In the genomic region with DNA sequence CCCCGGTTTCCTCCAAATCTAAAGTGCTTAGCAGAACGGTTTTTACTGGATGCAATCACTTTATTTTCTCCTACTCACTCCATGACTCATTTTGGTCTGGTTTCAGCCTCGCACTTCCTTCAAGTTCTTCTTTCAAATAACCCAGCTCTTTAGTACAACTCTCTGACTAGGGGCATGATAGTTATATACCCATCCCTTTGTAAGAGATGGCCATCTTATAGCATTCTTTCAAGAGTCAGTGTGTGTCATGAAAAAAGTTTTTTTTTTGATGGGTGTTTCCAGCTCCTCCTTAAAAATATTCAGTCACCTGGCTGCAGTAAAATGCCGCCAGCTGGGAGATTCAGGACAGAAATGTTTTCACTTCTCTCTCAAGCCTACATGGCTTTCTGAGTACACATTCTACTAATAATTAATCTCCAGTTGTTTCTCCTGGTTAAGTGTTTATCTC, we compare ENCODE assay signal across 14 cellular contexts.
DNase-seq lines count a peak whose midpoint lies in the region; ATAC-seq and TF ChIP-seq lines count a peak whose summit lies in the region.
"Had no signal": no experiment of that assay in that cellular context is flagged by ENCODE, and none has a peak within 500 bp of the region (broad histone marks: within the 10 kb centered on the region; RNA-seq: fewer than 3 reads in every experiment).

No MANE protein-coding gene starts in this region.

- intact Hi-C loops in Calu3 (cut with micrococcal nuclease; ENCODE audit: unreplicated experiment): loop anchor here (5.0 kb wide), 1 partner anchor 59 kb away; no protein-coding TSS in a partner anchor
- intact Hi-C loops in naive thymus-derived CD4-positive, alpha-beta T cell (cut with micrococcal nuclease): no loop called here

- H3K4me3 ChIP-seq in fibroblast of pulmonary artery (replicated peaks; ENCODE audit: low read depth, low read length): no peak overlapping the region
- H3K4me3 ChIP-seq in naive thymus-derived CD4-positive, alpha-beta T cell (ENCODE audit: low read length): no peak overlapping the region
- H3K4me3 ChIP-seq: GM12878 had no signal

- H3K4me1 ChIP-seq in naive thymus-derived CD4-positive, alpha-beta T cell (ENCODE audit: control insufficient read depth in 2 of 2, insufficient read depth in 2 of 2, low read length in 2 of 2): no peaks in the 10 kb centered on the region

- DNase-seq in Calu3 (peak; percentile 4), RKO (ENCODE audit: low spot score) (peak; percentile 5), fibroblast of pulmonary artery (ENCODE audit: low read depth) (peak; percentile 77), GM13977 (ENCODE audit: low spot score) (no peak)
- DNase-seq in naive thymus-derived CD4-positive, alpha-beta T cell: no peak
- DNase-seq in activated naive CD4-positive, alpha-beta T cell treated with anti-CD3 and anti-CD28 coated beads, Interleukin-2, amount 50 U/mL, for 16 hours: no peak
- DNase-seq: activated T-cell treated with anti-CD3 and anti-CD28 coated beads, Interleukin-2, amount 50 U/mL, for 1 hour; C1 segment of cervical spinal cord; KG1; NCI-H510A treated with DMSO at 0.1 percent for 48 hours; T-helper 17 cell had no signal

- no peak overlapping the region for H3K27ac ChIP-seq in naive thymus-derived CD4-positive, alpha-beta T cell (ENCODE audit: low read depth, low read length)

- H3K9me3 ChIP-seq in naive thymus-derived CD4-positive, alpha-beta T cell (ENCODE audit: control insufficient read depth in 2 of 3, low read length in 3 of 3): peaks cover 0 to 6% (median 0%) of the 10 kb centered on the region in 3 experiments

- peak overlapping the region; percentile 59 for H3K4me3 Mint-ChIP-seq in Calu3 (ENCODE audit: low read depth, unreplicated experiment)
- H3K4me3 Mint-ChIP-seq in naive thymus-derived CD4-positive, alpha-beta T cell: no peak overlapping the region
- H3K4me3 Mint-ChIP-seq: T-helper 17 cell had no signal

- POLR2A ChIA-PET in naive thymus-derived CD4-positive, alpha-beta T cell (lab: Charles Lee): no interaction called here

- no TSS peak for BruUV-seq in Calu3 (replicated peaks; lab: Mats Ljungman, UMichigan)

- H3K4me1 Mint-ChIP-seq in Calu3 (ENCODE audit: low read depth, unreplicated experiment): peaks cover 15% of the 10 kb centered on the region
- peaks cover 0 to 3% (median 0%) of the 10 kb centered on the region in 7 donors for H3K4me1 Mint-ChIP-seq in naive thymus-derived CD4-positive, alpha-beta T cell
- H3K4me1 Mint-ChIP-seq: T-helper 17 cell had no signal

- no peaks in the 10 kb centered on the region for H3K27me3 Mint-ChIP-seq in Calu3 (ENCODE audit: unreplicated experiment)
- H3K27me3 Mint-ChIP-seq in naive thymus-derived CD4-positive, alpha-beta T cell: no peaks in the 10 kb centered on the region
- H3K27me3 Mint-ChIP-seq: T-helper 17 cell had no signal

- peak overlapping the region; percentile 87 for H3K27ac Mint-ChIP-seq in Calu3 (ENCODE audit: unreplicated experiment)
- H3K27ac Mint-ChIP-seq in naive thymus-derived CD4-positive, alpha-beta T cell: no peak overlapping the region
- H3K27ac Mint-ChIP-seq: T-helper 17 cell had no signal

- CTCF ChIA-PET in Calu3 (lab: Charles Lee): interaction anchor here (1.0 to 1.3 kb wide), 3 partner anchors 9 to 139 kb away, joined by 3 to 4 read pairs (median 3); no protein-coding TSS in a partner anchor
- CTCF ChIA-PET in naive thymus-derived CD4-positive, alpha-beta T cell (lab: Charles Lee): no interaction called here

- TF ChIP-seq CTCF in Calu3 (IDR thresholded peaks at IDR 0.05; ENCODE audit: unreplicated experiment): no peak
- TF ChIP-seq CTCF in fibroblast of pulmonary artery (IDR thresholded peaks at IDR 0.05; ENCODE audit: low read length, missing control alignments): no peak
- TF ChIP-seq CTCF in GM13977 (IDR thresholded peaks at IDR 0.05; ENCODE audit: extremely low read depth, insufficient read depth, missing control alignments): no peak

- no peaks in the 10 kb centered on the region for H3K27me3 ChIP-seq in naive thymus-derived CD4-positive, alpha-beta T cell (ENCODE audit: control insufficient read depth in 2 of 2, insufficient read depth in 2 of 2, low read length in 2 of 2)

- H3K9me3 Mint-ChIP-seq in Calu3 (ENCODE audit: low read depth, unreplicated experiment): no peaks in the 10 kb centered on the region
- H3K9me3 Mint-ChIP-seq in naive thymus-derived CD4-positive, alpha-beta T cell: peaks cover 0 to 30% (median 6%) of the 10 kb centered on the region in 11 donors

- peak; percentile 56 for ATAC-seq in naive thymus-derived CD4-positive, alpha-beta T cell
- ATAC-seq in HG03097 (IDR thresholded peaks at IDR 0.05; ENCODE audit: low FRiP score, unreplicated experiment) (no peak), GM19023 (IDR thresholded peaks at IDR 0.05; ENCODE audit: unreplicated experiment) (no peak)
- ATAC-seq: GM12878, T-helper 17 cell had no signal

- in situ Hi-C loops in GM13977 (cut with MboI; ENCODE audit: low pct_unique_long_range_greater_than_20kb, low sequenced_read_pairs, unreplicated experiment): no loop called here

- no peaks in the 10 kb centered on the region for H3K36me3 ChIP-seq in naive thymus-derived CD4-positive, alpha-beta T cell (ENCODE audit: control insufficient read depth in 2 of 3, insufficient read depth in 3 of 3, low read length in 3 of 3)

- H3K36me3 Mint-ChIP-seq in Calu3 (ENCODE audit: insufficient read depth, unreplicated experiment): no peaks in the 10 kb centered on the region
- no peaks in the 10 kb centered on the region for H3K36me3 Mint-ChIP-seq in naive thymus-derived CD4-positive, alpha-beta T cell

Comparison
In these comparisons a context has a peak if more than half of its experiments do, and no peak if none do; other contexts are left out.
1. DNase-seq: peak in Calu3 (single experiment), RKO (single experiment) and fibroblast of pulmonary artery (single experiment); none in naive thymus-derived CD4-positive, alpha-beta T cell (0 of 9), activated naive CD4-positive, alpha-beta T cell treated with anti-CD3 and anti-CD28 coated beads, Interleukin-2, amount 50 U/mL, for 16 hours (single experiment) and GM13977 (single experiment).